In the genomic region with DNA sequence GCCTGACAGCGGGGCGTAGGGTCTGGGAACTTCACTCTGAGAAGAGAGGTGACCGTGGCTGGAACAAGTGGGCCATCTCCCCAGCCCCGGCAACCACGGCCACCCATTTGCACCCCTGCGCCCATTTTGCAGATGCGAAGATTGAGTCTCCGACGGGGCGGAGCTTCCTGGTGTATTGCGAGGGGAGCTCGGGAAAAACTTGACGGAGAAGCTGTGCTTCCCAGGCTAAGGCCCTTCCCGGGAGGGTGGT, we compare ENCODE assay signal across 1 cellular context.
TF ChIP-seq lines count a peak whose summit lies in the region.

No MANE protein-coding gene starts in this region.

TF ChIP-seq in HepG2, 621 proteins besides CTCF, POLR2A, EP300 and RAD21 (continued from another document and continues in another):
- TF ChIP-seq PHB2 (IDR thresholded peaks at IDR 0.05; ENCODE audit: partially characterized antibody) (no peak), TCF12 (IDR thresholded peaks at IDR 0.05) (no peak), TCF12 (CRISPR knock-in tag; IDR thresholded peaks at IDR 0.05) (no peak), ZSCAN12 (CRISPR knock-in tag; IDR thresholded peaks at IDR 0.05) (no peak), SP140L (CRISPR knock-in tag; IDR thresholded peaks at IDR 0.05; ENCODE audit: borderline replicate concordance) (peak; percentile 54; the same call in 1 of the 2 replicates), ZNF510 (CRISPR knock-in tag; IDR thresholded peaks at IDR 0.05; ENCODE audit: low read depth) (no peak), HBP1 (CRISPR knock-in tag; IDR thresholded peaks at IDR 0.05; ENCODE audit: low read depth) (0 out of 2 replicates have a peak, but pooled peaks have one; percentile 45), JUNB (CRISPR knock-in tag; IDR thresholded peaks at IDR 0.05; ENCODE audit: borderline replicate concordance) (no peak), CREB3 (CRISPR knock-in tag; IDR thresholded peaks at IDR 0.05) (no peak), ZNF776 (CRISPR knock-in tag; IDR thresholded peaks at IDR 0.05) (no peak), SRF (IDR thresholded peaks at IDR 0.05; ENCODE audit: low read depth, low read length) (no peak), ARID5B (CRISPR knock-in tag; IDR thresholded peaks at IDR 0.05) (peak; percentile 37; the same call in 1 of the 2 replicates), MTA3 (CRISPR knock-in tag; IDR thresholded peaks at IDR 0.05) (no peak), MED13 (CRISPR knock-in tag; IDR thresholded peaks at IDR 0.05) (no peak), ZBTB10 (CRISPR knock-in tag; IDR thresholded peaks at IDR 0.05; ENCODE audit: borderline replicate concordance) (no peak), ZSCAN21 (CRISPR knock-in tag; IDR thresholded peaks at IDR 0.05; ENCODE audit: borderline replicate concordance) (no peak), ZXDC (CRISPR knock-in tag; IDR thresholded peaks at IDR 0.05) (no peak), ZNF619 (CRISPR knock-in tag; IDR thresholded peaks at IDR 0.05) (no peak; the same call in 1 of the 2 replicates), ZFP90 (CRISPR knock-in tag; IDR thresholded peaks at IDR 0.05; ENCODE audit: borderline replicate concordance) (no peak), ZNF710 (CRISPR knock-in tag; IDR thresholded peaks at IDR 0.05; ENCODE audit: borderline replicate concordance) (no peak), ZNF549 (CRISPR knock-in tag; IDR thresholded peaks at IDR 0.05) (no peak), ZNF691 (CRISPR knock-in tag; IDR thresholded peaks at IDR 0.05; ENCODE audit: borderline replicate concordance, low read depth) (no peak), ZNF720 (CRISPR knock-in tag; IDR thresholded peaks at IDR 0.05) (peak; percentile 26; the same call in 1 of the 2 replicates), SOX5 (CRISPR knock-in tag; IDR thresholded peaks at IDR 0.05; ENCODE audit: borderline replicate concordance) (no peak), ZBTB21 (CRISPR knock-in tag; IDR thresholded peaks at IDR 0.05) (no peak), PAX8 (CRISPR knock-in tag; IDR thresholded peaks at IDR 0.05; ENCODE audit: borderline replicate concordance) (no peak; the same call in 1 of the 2 replicates), ONECUT2 (CRISPR knock-in tag; IDR thresholded peaks at IDR 0.05) (no peak), XBP1 (CRISPR knock-in tag; IDR thresholded peaks at IDR 0.05) (no peak), SNAI1 (CRISPR knock-in tag; IDR thresholded peaks at IDR 0.05; ENCODE audit: borderline replicate concordance) (0 out of 2 replicates have a peak, but pooled peaks have one; percentile 94), NFYC (CRISPR knock-in tag; IDR thresholded peaks at IDR 0.05) (no peak)
- TF ChIP-seq, protein P1, sequence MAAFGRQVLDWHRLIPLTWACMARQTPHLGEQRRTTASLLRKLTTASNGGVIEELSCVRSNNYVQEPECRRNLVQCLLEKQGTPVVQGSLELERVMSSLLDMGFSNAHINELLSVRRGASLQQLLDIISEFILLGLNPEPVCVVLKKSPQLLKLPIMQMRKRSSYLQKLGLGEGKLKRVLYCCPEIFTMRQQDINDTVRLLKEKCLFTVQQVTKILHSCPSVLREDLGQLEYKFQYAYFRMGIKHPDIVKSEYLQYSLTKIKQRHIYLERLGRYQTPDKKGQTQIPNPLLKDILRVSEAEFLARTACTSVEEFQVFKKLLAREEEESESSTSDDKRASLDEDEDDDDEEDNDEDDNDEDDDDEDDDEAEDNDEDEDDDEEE (CRISPR knock-in tag; IDR thresholded peaks at IDR 0.05), result no peak; the same call in 1 of the 2 replicates
- TF ChIP-seq, protein P2, sequence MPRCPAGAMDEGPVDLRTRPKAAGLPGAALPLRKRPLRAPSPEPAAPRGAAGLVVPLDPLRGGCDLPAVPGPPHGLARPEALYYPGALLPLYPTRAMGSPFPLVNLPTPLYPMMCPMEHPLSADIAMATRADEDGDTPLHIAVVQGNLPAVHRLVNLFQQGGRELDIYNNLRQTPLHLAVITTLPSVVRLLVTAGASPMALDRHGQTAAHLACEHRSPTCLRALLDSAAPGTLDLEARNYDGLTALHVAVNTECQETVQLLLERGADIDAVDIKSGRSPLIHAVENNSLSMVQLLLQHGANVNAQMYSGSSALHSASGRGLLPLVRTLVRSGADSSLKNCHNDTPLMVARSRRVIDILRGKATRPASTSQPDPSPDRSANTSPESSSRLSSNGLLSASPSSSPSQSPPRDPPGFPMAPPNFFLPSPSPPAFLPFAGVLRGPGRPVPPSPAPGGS (CRISPR knock-in tag; IDR thresholded peaks at IDR 0.05), result no peak
- TF ChIP-seq, protein P3, sequence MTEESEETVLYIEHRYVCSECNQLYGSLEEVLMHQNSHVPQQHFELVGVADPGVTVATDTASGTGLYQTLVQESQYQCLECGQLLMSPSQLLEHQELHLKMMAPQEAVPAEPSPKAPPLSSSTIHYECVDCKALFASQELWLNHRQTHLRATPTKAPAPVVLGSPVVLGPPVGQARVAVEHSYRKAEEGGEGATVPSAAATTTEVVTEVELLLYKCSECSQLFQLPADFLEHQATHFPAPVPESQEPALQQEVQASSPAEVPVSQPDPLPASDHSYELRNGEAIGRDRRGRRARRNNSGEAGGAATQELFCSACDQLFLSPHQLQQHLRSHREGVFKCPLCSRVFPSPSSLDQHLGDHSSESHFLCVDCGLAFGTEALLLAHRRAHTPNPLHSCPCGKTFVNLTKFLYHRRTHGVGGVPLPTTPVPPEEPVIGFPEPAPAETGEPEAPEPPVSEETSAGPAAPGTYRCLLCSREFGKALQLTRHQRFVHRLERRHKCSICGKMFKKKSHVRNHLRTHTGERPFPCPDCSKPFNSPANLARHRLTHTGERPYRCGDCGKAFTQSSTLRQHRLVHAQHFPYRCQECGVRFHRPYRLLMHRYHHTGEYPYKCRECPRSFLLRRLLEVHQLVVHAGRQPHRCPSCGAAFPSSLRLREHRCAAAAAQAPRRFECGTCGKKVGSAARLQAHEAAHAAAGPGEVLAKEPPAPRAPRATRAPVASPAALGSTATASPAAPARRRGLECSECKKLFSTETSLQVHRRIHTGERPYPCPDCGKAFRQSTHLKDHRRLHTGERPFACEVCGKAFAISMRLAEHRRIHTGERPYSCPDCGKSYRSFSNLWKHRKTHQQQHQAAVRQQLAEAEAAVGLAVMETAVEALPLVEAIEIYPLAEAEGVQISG (CRISPR knock-in tag; IDR thresholded peaks at IDR 0.05), result peak; percentile 51; the same call in 1 of the 2 replicates
- TF ChIP-seq, protein P4, sequence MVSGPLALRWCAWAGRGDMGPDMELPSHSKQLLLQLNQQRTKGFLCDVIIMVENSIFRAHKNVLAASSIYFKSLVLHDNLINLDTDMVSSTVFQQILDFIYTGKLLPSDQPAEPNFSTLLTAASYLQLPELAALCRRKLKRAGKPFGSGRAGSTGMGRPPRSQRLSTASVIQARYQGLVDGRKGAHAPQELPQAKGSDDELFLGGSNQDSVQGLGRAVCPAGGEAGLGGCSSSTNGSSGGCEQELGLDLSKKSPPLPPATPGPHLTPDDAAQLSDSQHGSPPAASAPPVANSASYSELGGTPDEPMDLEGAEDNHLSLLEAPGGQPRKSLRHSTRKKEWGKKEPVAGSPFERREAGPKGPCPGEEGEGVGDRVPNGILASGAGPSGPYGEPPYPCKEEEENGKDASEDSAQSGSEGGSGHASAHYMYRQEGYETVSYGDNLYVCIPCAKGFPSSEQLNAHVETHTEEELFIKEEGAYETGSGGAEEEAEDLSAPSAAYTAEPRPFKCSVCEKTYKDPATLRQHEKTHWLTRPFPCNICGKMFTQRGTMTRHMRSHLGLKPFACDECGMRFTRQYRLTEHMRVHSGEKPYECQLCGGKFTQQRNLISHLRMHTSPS (CRISPR knock-in tag; IDR thresholded peaks at IDR 0.05; ENCODE audit: low read depth), result no peak
